8 cellular contexts compared by ENCODE assay signal in the genomic region with DNA sequence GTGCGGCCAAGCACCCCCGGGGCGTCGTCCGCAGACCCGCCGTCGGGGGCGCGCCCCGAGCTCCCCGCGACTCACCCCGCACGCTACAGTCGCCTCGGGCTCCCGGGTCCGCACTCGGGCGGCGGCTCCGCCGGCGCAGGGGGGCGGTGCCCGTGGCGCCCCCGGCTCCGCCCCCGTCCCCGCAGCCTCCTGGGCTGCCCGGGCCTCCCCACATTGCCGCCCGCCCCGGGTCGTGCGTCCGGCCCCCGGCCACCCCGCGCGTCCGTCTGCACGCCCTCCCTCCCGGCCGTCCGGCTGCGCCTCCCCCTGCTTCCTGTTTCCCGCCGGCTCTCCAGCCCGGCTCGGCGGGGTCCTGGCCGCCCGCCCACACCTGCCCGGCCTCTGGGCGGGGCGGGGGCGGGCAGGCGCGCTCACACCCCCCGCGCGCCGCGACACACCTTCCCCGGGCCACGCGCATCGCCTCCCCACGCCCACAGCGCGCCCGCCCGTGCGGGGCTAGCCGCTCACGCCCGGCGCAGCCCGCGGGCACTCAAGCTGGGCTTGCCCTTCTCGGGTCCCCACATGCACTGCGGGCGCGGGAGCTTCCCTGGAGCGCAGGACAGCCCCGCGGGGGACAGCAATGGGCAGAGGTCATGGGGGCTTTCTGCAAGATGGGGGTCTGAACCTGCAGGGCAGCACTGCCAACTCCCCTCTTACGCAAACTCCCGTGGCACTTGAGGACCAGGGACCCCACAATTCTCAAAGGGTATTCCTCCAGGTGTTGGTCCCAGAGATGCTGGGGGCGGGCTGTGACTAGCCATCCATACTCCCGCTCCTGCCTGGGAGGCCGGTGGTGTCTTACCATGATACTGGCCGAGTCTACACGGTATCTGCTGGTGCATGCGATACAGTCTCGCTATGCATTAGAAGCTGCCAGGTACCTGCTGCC. TPM values are rescaled to one million over a fixed set of nuclear protein-coding genes. Genes with fewer than 3 reads are reported as not detected.
DNase-seq lines count a peak whose midpoint lies in the region; ATAC-seq and TF ChIP-seq lines count a peak whose summit lies in the region.

CARD10 (minus strand) TSS at position 148 of the 928 bp plus-strand sequence. CDS start 215 bp downstream, outside the sequence.

- peaks cover 87% of the 10 kb centered on the region for H3K27me3 ChIP-seq in MM.1S (replicated peaks; ENCODE audit: insufficient read depth, low read length)
- H3K27me3 ChIP-seq in breast epithelium, result no peaks in the 10 kb centered on the region
- no peaks in the 10 kb centered on the region for H3K27me3 ChIP-seq in testis

- no peak for TF ChIP-seq CTCF in MM.1S (IDR thresholded peaks at IDR 0.05; ENCODE audit: low read length)
- TF ChIP-seq CTCF in breast epithelium (IDR thresholded peaks at IDR 0.05), result no peak
- no peak for TF ChIP-seq CTCF in testis (IDR thresholded peaks at IDR 0.05)

- H3K4me3 ChIP-seq in MM.1S (ENCODE audit: low read length), result no peak within 1 kb of the TSS; the same call in 1 of the 2 replicates
- H3K4me3 ChIP-seq in breast epithelium, result peak within 1 kb of the TSS; percentile 46 to 99 (median 81)
- H3K4me3 ChIP-seq in testis, result peak within 1 kb of the TSS; percentile 62 to 67

- DNase-seq in COR-L47 (lab: John Stamatoyannopoulos, UW) (peak; percentile 53), MM.1S (no peak), breast epithelium (ENCODE audit: low spot score in 2 of 2) (no peak), left kidney (ENCODE audit: low read depth, low spot score) (peak; percentile 71), testis (peak; percentile 46), NCI-H82 (lab: John Stamatoyannopoulos, UW) (no peak)

- H3K4me2 ChIP-seq in MM.1S (ENCODE audit: low read depth, low read length), result peak within 1 kb of the TSS; percentile 60

- WGBS in testis, 2 donors, result 0 to 4% methylated on average over 3 to 81 of the region's 99 CpGs

- H2AFZ ChIP-seq in MM.1S (ENCODE audit: low read length), result no peak within 1 kb of the TSS

- H4K20me1 ChIP-seq in MM.1S (ENCODE audit: insufficient read depth, low read length), result no peaks in the 10 kb centered on the region

- no peaks in the 10 kb centered on the region for H3K79me2 ChIP-seq in MM.1S (ENCODE audit: low read length)

- no peaks in the 10 kb centered on the region for H3K9me2 ChIP-seq in MM.1S (replicated peaks; ENCODE audit: insufficient read depth, low read length)

- no peaks in the 10 kb centered on the region for H3K36me3 ChIP-seq in MM.1S (replicated peaks; ENCODE audit: insufficient read depth, low read length)
- no peaks in the 10 kb centered on the region for H3K36me3 ChIP-seq in breast epithelium
- no peaks in the 10 kb centered on the region for H3K36me3 ChIP-seq in testis (ENCODE audit: low read depth, missing control alignments)

- no peak for ATAC-seq in HG02885 (IDR thresholded peaks at IDR 0.05; ENCODE audit: poor library complexity, unreplicated experiment)
- ATAC-seq in HG03571 (IDR thresholded peaks at IDR 0.05; ENCODE audit: unreplicated experiment), result no peak

- H3K4me1 ChIP-seq in MM.1S (ENCODE audit: low read length) (no peaks in the 10 kb centered on the region), breast epithelium (no peaks in the 10 kb centered on the region), testis (peaks cover 24% of the 10 kb centered on the region)

- H3K9me3 ChIP-seq in MM.1S (replicated peaks; ENCODE audit: insufficient read depth, low read length) (no peaks in the 10 kb centered on the region), breast epithelium (no peaks in the 10 kb centered on the region), testis (no peaks in the 10 kb centered on the region)

- TF ChIP-seq POLR2A in breast epithelium (IDR thresholded peaks at IDR 0.05), result no peak
- no peak for TF ChIP-seq POLR2A in testis (IDR thresholded peaks at IDR 0.05)

- H3F3A ChIP-seq in MM.1S (ENCODE audit: insufficient read depth, low read length), result no peaks in the 10 kb centered on the region

- H3K27ac ChIP-seq in MM.1S (ENCODE audit: low read length) (no peak within 1 kb of the TSS), breast epithelium (peak within 1 kb of the TSS; percentile 83 to 86), testis (peak within 1 kb of the TSS; percentile 3 to 71)

- intact Hi-C loops in breast epithelium (cut with DNase I; ENCODE audit: low total_unique reads) (no loop called here), testis (cut with DNase I; ENCODE audit: low total_unique reads) (no loop called here)

- no peak within 1 kb of the TSS for H3K9ac ChIP-seq in MM.1S (ENCODE audit: low read length)

RNA-seq across cellular contexts. Expression of gene CARD10, which starts in this region (rescaled TPM):
- total RNA-seq in breast epithelium, result 10 to 100 TPM in 2 of 3 donors, 1 to 10 TPM in 1; 2.9 to 12.1 (median 10.2) TPM
- 100 to 1,000 TPM in 1 of 2 donors, 10 to 100 TPM in 1; 89.8 to 113 TPM for total RNA-seq in testis
- polyA plus RNA-seq in testis (ENCODE audit: insufficient read depth, low read depth, low replicate concordance), result 42.6 TPM

Comparison
In these comparisons a context has a peak if more than half of its experiments do, and no peak if none do; other contexts are left out.
1. RNA of gene CARD10 (total RNA-seq): 89.8 to 113 TPM in testis; 2.9 to 12.1 TPM in breast epithelium; every median in the first group is over 4 times any median in the second.
2. DNase-seq: peak in COR-L47 (single experiment), left kidney (single experiment) and testis (single experiment); none in MM.1S (single experiment), breast epithelium (0 of 2) and NCI-H82 (single experiment).